ENCODE assay signal across 20 cellular contexts in the genomic region with DNA sequence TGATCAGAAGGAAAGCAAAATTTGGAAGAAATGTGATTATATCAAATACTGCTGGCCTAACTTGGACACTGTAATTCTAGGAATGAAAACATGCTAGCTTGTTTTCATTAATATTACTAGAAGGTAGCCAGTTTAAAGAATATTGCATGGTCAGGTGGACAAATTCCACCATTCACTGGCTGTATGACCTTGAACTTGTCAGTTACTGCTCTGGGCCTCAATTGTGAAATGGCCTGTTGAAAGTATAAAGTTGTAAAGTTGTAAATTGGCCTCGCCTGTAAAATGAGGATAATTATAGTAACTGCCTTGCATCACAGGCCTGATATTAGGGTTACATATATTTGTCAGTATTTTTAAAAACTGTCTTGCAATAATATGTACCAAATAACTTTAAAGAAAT.
"Had no signal": no experiment of that assay in that cellular context is flagged by ENCODE, and none has a peak within 500 bp of the region (broad histone marks: within the 10 kb centered on the region; RNA-seq: fewer than 3 reads in every experiment).

No MANE protein-coding gene starts in this region.

- H3K36me3 Mint-ChIP-seq: naive thymus-derived CD8-positive, alpha-beta T cell; stimulated activated effector memory CD8-positive, alpha-beta T cell treated with anti-CD3 and anti-CD28 coated beads, Interleukin-12 subunit alpha, Interleukin-12 subunit beta, amount 100 ng/mL, for 72 hours had no signal

- H3K36me3 ChIP-seq: tibial nerve, upper lobe of left lung had no signal

- ATAC-seq: naive thymus-derived CD8-positive, alpha-beta T cell; right cardiac atrium; stimulated activated effector memory CD8-positive, alpha-beta T cell treated with anti-CD3 and anti-CD28 coated beads, Interleukin-12 subunit alpha, Interleukin-12 subunit beta, amount 100 ng/mL, for 72 hours; stimulated activated naive CD8-positive, alpha-beta T cell treated with anti-CD3 and anti-CD28 coated beads, Interleukin-15, Interleukin-2, amounts not matched to agents 100 U/mL and 50 U/mL, for 24 hours had no signal

- H3K27ac Mint-ChIP-seq: naive thymus-derived CD8-positive, alpha-beta T cell; nephron progenitor cell; stimulated activated effector memory CD8-positive, alpha-beta T cell treated with anti-CD3 and anti-CD28 coated beads, Interleukin-12 subunit alpha, Interleukin-12 subunit beta, amount 100 ng/mL, for 72 hours had no signal

- H3K4me1 ChIP-seq: testis, tibial nerve, upper lobe of left lung had no signal

- H3K27ac ChIP-seq: dorsolateral prefrontal cortex, psoas muscle, skin epidermis, testis, tibial nerve, upper lobe of left lung had no signal

- H3K9me3 ChIP-seq: testis had no signal

- H3K27me3 Mint-ChIP-seq: naive thymus-derived CD8-positive, alpha-beta T cell had no signal

- H3K27me3 ChIP-seq: dorsolateral prefrontal cortex, testis, tibial nerve, upper lobe of left lung had no signal

- H3K4me3 ChIP-seq: dorsolateral prefrontal cortex, psoas muscle, skin epidermis, testis, tibial nerve, upper lobe of left lung had no signal

- H3K4me1 Mint-ChIP-seq: naive thymus-derived CD8-positive, alpha-beta T cell; stimulated activated effector memory CD8-positive, alpha-beta T cell treated with anti-CD3 and anti-CD28 coated beads, Interleukin-12 subunit alpha, Interleukin-12 subunit beta, amount 100 ng/mL, for 72 hours had no signal

- H3K4me3 Mint-ChIP-seq: naive thymus-derived CD8-positive, alpha-beta T cell; nephron progenitor cell; stimulated activated effector memory CD8-positive, alpha-beta T cell treated with anti-CD3 and anti-CD28 coated beads, Interleukin-12 subunit alpha, Interleukin-12 subunit beta, amount 100 ng/mL, for 72 hours had no signal

- DNase-seq: cerebellar nuclear complex; dorsolateral prefrontal cortex; effector CD4-positive, alpha-beta T cell; mesendoderm; naive thymus-derived CD8-positive, alpha-beta T cell; nephron progenitor cell; nucleus accumbens; posterior cingulate gyrus; psoas muscle; right cardiac atrium; stimulated activated CD4-positive, alpha-beta T cell treated with anti-CD3 and anti-CD28 coated beads, Interleukin-12 subunit alpha, Interleukin-12 subunit beta, amount 100 ng/mL, for 4 hours; stimulated activated CD4-positive, alpha-beta T cell treated with anti-CD3 and anti-CD28 coated beads, Interleukin-1b, Interleukin-23, amount 100 ng/mL, for 48 hours; stimulated activated CD4-positive, alpha-beta T cell treated with anti-CD3 and anti-CD28 coated beads, Interleukin-4, amount 100 ng/mL, for 24 hours; stimulated activated naive CD8-positive, alpha-beta T cell treated with anti-CD3 and anti-CD28 coated beads, Interleukin-15, Interleukin-2, amounts not matched to agents 100 U/mL and 50 U/mL, for 24 hours; substantia nigra; testis; upper lobe of left lung had no signal
